In the genomic region with DNA sequence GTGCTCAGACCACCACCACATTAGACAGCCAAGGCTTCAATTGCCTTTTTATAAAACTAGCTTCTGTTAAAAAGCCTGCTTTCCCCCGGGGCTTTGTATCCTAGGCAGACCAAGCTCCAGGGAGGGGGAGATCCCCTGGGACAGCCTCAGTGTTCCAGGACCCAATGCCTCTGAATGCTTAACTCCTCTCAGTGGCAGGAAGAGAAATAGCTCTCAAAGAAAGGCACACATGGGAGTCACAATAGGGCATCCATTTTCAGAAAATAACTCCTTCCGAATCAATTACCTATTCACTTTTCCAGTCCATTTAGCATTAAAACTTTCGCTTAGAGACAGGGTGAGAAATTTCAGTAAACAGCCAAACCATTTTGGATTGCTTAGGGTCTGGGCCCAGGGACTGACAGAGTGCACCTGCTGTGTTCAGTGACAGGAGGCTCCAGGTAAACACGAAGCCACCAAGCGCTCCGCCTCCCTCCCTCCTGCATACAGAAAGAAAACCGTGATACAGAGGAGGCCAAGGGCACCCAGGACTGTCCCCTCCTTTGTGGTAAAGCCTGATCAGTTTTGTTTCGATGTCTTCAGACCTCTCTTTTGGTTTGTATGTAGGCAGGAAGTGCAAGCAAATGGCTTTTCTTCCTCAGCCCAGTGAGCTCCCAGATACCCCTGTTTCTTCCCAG, we compare ENCODE assay signal across 12 cellular contexts.
DNase-seq lines count a peak whose midpoint lies in the region; ATAC-seq and TF ChIP-seq lines count a peak whose summit lies in the region.
"Had no signal": no experiment of that assay in that cellular context is flagged by ENCODE, and none has a peak within 500 bp of the region (broad histone marks: within the 10 kb centered on the region; RNA-seq: fewer than 3 reads in every experiment).

No MANE protein-coding gene starts in this region.

- no peaks in the 10 kb centered on the region for H3F3A ChIP-seq in neural cell (ENCODE audit: insufficient read depth, low read length, poor library complexity, severe bottlenecking)
- no peaks in the 10 kb centered on the region for H3F3A ChIP-seq in GM23248 (ENCODE audit: insufficient read depth)

- H3K9me3 ChIP-seq in Panc1 (ENCODE audit: control insufficient read depth, insufficient read depth, low read depth, low read length) (no peaks in the 10 kb centered on the region), neural cell (ENCODE audit: low read length) (no peaks in the 10 kb centered on the region), GM23248 (ENCODE audit: low read depth) (no peaks in the 10 kb centered on the region), testis (no peaks in the 10 kb centered on the region)
- H3K9me3 ChIP-seq: right lobe of liver, SJSA1 had no signal

- H3K79me2 ChIP-seq in neural cell (replicated peaks; ENCODE audit: insufficient read depth, low read length) (no peaks in the 10 kb centered on the region), GM23248 (ENCODE audit: insufficient read depth) (no peaks in the 10 kb centered on the region)

- H3K27me3 ChIP-seq in Panc1 (ENCODE audit: control insufficient read depth, insufficient read depth, low read length) = no peaks in the 10 kb centered on the region
- no peaks in the 10 kb centered on the region for H3K27me3 ChIP-seq in neural cell (ENCODE audit: insufficient read depth, low read depth, low read length)
- no peaks in the 10 kb centered on the region for H3K27me3 ChIP-seq in GM23248 (replicated peaks; ENCODE audit: insufficient read depth)
- no peaks in the 10 kb centered on the region for H3K27me3 ChIP-seq in testis
- H3K27me3 ChIP-seq: right lobe of liver had no signal

- BruUV-seq in Panc1 (replicated peaks; lab: Mats Ljungman, UMichigan) = no TSS peak

- intact Hi-C loops in Panc1 (cut with micrococcal nuclease; ENCODE audit: unreplicated experiment) (no loop called here), testis (cut with DNase I; ENCODE audit: low total_unique reads) (no loop called here)

- no peak for TF ChIP-seq RAD21 in neural cell (conservative IDR thresholded peaks at IDR 0.05)

- H4K20me1 ChIP-seq in neural cell (ENCODE audit: insufficient read depth) = no peaks in the 10 kb centered on the region
- H4K20me1 ChIP-seq in GM23248 (ENCODE audit: insufficient read depth) = no peaks in the 10 kb centered on the region

- H3K27ac ChIP-seq in Panc1 (ENCODE audit: low read length) (no peak overlapping the region), neural cell (ENCODE audit: low read length) (no peak overlapping the region), GM23248 (no peak overlapping the region), testis (no peak overlapping the region)
- H3K27ac ChIP-seq: SJSA1 had no signal

- DNase-seq in DMS79 treated with DMSO at 0.1 percent for 48 hours (lab: John Stamatoyannopoulos, UW) (peak; percentile 69), NCI-H1436 treated with DMSO at 0.1 percent for 48 hours (lab: John Stamatoyannopoulos, UW) (peak; percentile 97), Panc1 (ENCODE audit: low read depth, low spot score) (no peak), GM23248 (no peak), testis (no peak)
- DNase-seq: activated CD4-positive, CD25-positive, alpha-beta regulatory T cell; activated T-cell treated with anti-CD3 and anti-CD28 coated beads, Interleukin-2, amount 50 U/mL, for 24 hours; immature natural killer cell had no signal

- no peak for TF ChIP-seq EP300 in neural cell (conservative IDR thresholded peaks at IDR 0.05; ENCODE audit: poor library complexity, severe bottlenecking)

- WGBS in GM23248 (ENCODE audit: low coverage in 1 of 2, low lambda C conversion rate in 2 of 2, missing lambda C conversion rate in 2 of 2), 2 experiments = 71 to 82% methylated on average over 8 of the region's 8 CpGs
- 90 to 91% methylated on average over 8 of the region's 8 CpGs for WGBS in testis, 2 donors

- no peak overlapping the region for H2AFZ ChIP-seq in neural cell (ENCODE audit: low read depth, low read length)
- no peak overlapping the region for H2AFZ ChIP-seq in GM23248

- POLR2A ChIA-PET in Panc1 (lab: Charles Lee) = no interaction called here

- in situ Hi-C loops in Panc1 (cut with HindIII; ENCODE audit: low pct_unique_long_range_greater_than_20kb, low sequenced_read_pairs) (no loop called here), GM23248 (cut with MboI) (no loop called here)

- CTCF ChIA-PET in Panc1 (lab: Charles Lee) = no interaction called here

- H3K4me3 ChIP-seq in Panc1 (ENCODE audit: low read depth in 2 of 2, low read length in 2 of 2) (no peak overlapping the region), neural cell (ENCODE audit: low read length) (no peak overlapping the region), GM23248 (no peak overlapping the region), testis (no peak overlapping the region)
- H3K4me3 ChIP-seq: right lobe of liver, SJSA1 had no signal

- H3K4me2 ChIP-seq in neural cell (ENCODE audit: low read length) = no peak overlapping the region
- no peak overlapping the region for H3K4me2 ChIP-seq in GM23248 (ENCODE audit: unreplicated experiment)

- no peak overlapping the region for H3K9ac ChIP-seq in neural cell (ENCODE audit: low read length)
- no peak overlapping the region for H3K9ac ChIP-seq in GM23248

- TF ChIP-seq POLR2A in testis (IDR thresholded peaks at IDR 0.05) = no peak

- no peaks in the 10 kb centered on the region for H3K9me2 ChIP-seq in neural cell (ENCODE audit: insufficient read depth, low read length)
- no peaks in the 10 kb centered on the region for H3K9me2 ChIP-seq in GM23248 (ENCODE audit: insufficient read depth)

- H3K4me1 ChIP-seq in Panc1 (ENCODE audit: control insufficient read depth, insufficient read depth, low read length) = no peaks in the 10 kb centered on the region
- H3K4me1 ChIP-seq in GM23248 (ENCODE audit: insufficient read depth) = no peaks in the 10 kb centered on the region
- H3K4me1 ChIP-seq in testis = no peaks in the 10 kb centered on the region
- H3K4me1 ChIP-seq: SJSA1 had no signal

- H3K36me3 ChIP-seq in Panc1 (ENCODE audit: control insufficient read depth, insufficient read depth, low read length) = 0 out of 2 replicates have a peak, but pooled peaks cover 3% of the 10 kb centered on the region
- no peaks in the 10 kb centered on the region for H3K36me3 ChIP-seq in neural cell (ENCODE audit: insufficient read depth, low read length)
- H3K36me3 ChIP-seq in GM23248 (ENCODE audit: low read depth) = no peaks in the 10 kb centered on the region
- H3K36me3 ChIP-seq in testis (ENCODE audit: low read depth, missing control alignments) = no peaks in the 10 kb centered on the region
- H3K36me3 ChIP-seq: right lobe of liver, SJSA1 had no signal

- ATAC-seq in Panc1 = peak; percentile 52; the same call in 1 of the 2 replicates
- ATAC-seq in GM19035 (IDR thresholded peaks at IDR 0.05; ENCODE audit: unreplicated experiment) = no peak

- TF ChIP-seq CTCF in Panc1 (IDR thresholded peaks at IDR 0.05) (no peak), neural cell (IDR thresholded peaks at IDR 0.05; ENCODE audit: poor library complexity, severe bottlenecking) (peak; percentile 30), testis (IDR thresholded peaks at IDR 0.05) (no peak)

TF ChIP-seq in neural cell, 6 proteins besides CTCF, POLR2A, EP300 and RAD21:
- TF ChIP-seq MXI1 (conservative IDR thresholded peaks at IDR 0.05; ENCODE audit: poor library complexity, severe bottlenecking) (no peak), POLR2AphosphoS5 (IDR thresholded peaks at IDR 0.05) (no peak), SMC3 (conservative IDR thresholded peaks at IDR 0.05; ENCODE audit: poor library complexity) (no peak), TAF1 (IDR thresholded peaks at IDR 0.05; ENCODE audit: low read depth) (no peak), EZH2 (IDR thresholded peaks at IDR 0.05; ENCODE audit: borderline replicate concordance, insufficient read depth, low read length, poor library complexity, severe bottlenecking) (no peak)
- TF ChIP-seq, protein P1, sequence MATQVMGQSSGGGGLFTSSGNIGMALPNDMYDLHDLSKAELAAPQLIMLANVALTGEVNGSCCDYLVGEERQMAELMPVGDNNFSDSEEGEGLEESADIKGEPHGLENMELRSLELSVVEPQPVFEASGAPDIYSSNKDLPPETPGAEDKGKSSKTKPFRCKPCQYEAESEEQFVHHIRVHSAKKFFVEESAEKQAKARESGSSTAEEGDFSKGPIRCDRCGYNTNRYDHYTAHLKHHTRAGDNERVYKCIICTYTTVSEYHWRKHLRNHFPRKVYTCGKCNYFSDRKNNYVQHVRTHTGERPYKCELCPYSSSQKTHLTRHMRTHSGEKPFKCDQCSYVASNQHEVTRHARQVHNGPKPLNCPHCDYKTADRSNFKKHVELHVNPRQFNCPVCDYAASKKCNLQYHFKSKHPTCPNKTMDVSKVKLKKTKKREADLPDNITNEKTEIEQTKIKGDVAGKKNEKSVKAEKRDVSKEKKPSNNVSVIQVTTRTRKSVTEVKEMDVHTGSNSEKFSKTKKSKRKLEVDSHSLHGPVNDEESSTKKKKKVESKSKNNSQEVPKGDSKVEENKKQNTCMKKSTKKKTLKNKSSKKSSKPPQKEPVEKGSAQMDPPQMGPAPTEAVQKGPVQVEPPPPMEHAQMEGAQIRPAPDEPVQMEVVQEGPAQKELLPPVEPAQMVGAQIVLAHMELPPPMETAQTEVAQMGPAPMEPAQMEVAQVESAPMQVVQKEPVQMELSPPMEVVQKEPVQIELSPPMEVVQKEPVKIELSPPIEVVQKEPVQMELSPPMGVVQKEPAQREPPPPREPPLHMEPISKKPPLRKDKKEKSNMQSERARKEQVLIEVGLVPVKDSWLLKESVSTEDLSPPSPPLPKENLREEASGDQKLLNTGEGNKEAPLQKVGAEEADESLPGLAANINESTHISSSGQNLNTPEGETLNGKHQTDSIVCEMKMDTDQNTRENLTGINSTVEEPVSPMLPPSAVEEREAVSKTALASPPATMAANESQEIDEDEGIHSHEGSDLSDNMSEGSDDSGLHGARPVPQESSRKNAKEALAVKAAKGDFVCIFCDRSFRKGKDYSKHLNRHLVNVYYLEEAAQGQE (IDR thresholded peaks at IDR 0.05; ENCODE audit: borderline replicate concordance) = no peak

Comparison
In these comparisons a context has a peak if more than half of its experiments do, and no peak if none do; other contexts are left out.
1. DNase-seq: peak in DMS79 treated with DMSO at 0.1 percent for 48 hours (single experiment) and NCI-H1436 treated with DMSO at 0.1 percent for 48 hours (single experiment); none in Panc1 (single experiment), GM23248 (single experiment) and testis (single experiment).